Comparison of ENCODE assay signal across 21 cellular contexts in the genomic region with DNA sequence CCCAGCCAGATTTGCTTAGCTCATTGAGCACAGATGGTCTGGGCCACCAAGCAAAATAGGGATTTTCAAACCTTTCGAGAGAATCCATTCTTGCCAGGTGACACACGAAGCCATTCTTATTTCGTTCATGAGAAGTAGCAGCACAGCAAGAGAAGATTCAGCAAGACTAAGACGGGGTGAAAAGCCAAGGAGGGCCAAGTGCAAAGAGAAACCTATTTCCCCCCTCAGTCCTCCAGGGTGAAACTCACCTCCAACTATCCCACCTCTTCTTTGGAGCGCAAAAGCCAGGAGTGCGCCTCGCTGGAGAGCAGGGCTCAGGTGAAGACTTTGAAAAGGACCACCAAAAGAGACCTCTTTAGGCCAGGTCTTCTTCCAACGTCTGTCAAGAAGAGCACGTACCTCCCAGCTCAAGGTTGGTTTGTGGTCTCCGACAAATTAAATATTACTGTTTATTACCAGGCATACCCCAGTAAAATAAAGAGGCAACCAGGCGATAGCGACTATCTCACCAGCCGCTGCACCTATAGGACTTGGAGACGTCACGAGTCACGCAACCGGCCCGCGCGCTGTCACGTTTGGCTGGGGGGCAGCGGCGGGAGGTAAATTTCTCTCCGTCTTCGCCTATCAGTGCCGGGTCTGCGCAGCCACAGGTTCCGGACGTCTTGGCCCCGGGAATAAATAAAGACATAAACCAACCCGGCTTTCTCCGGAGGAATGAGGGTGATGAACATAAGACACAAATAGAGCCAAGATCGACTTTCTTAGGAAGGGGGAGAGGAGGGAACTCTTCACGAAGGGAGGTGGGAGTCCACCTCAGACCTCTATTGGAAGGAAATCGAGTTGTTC. TPM values are rescaled to one million over a fixed set of nuclear protein-coding genes. Genes with fewer than 3 reads are reported as not detected.
DNase-seq lines count a peak whose midpoint lies in the region; ATAC-seq, FAIRE-seq and TF ChIP-seq lines count a peak whose summit lies in the region.
"Had no signal": no experiment of that assay in that cellular context is flagged by ENCODE, and none has a peak within 500 bp of the region (broad histone marks: within the 10 kb centered on the region; RNA-seq: fewer than 3 reads in every experiment).

No MANE protein-coding gene starts in this region.

- H3K79me2 ChIP-seq in GM23248 (ENCODE audit: insufficient read depth): peaks cover 100% of the 10 kb centered on the region

- peak overlapping the region; percentile 95 for H3K9ac ChIP-seq in GM23248
- H3K9ac ChIP-seq: BLaER1 had no signal

- H3K9me3 ChIP-seq in GM23248 (ENCODE audit: low read depth) (no peaks in the 10 kb centered on the region), lung (ENCODE audit: control insufficient read depth in 2 of 2, insufficient read depth in 1 of 2, low read length in 1 of 2) (peaks cover 0 to 8% of the 10 kb centered on the region in 2 donors)
- H3K9me3 ChIP-seq: SJSA1 had no signal

- DNase-seq in AG10803 (ENCODE audit: low read depth): no peak
- peak; percentile 89 for DNase-seq in GM23248
- DNase-seq in fibroblast of mammary gland (ENCODE audit: low read depth): peak; percentile 64
- no peak for DNase-seq in lung (ENCODE audit: low spot score)
- DNase-seq in activated effector memory CD4-positive, alpha-beta T cell treated with Interleukin-2 at 50 U/mL for 16 hours: no peak
- no peak for DNase-seq in urothelium cell line (ENCODE audit: low spot score)
- DNase-seq in NCI-H69 (lab: John Stamatoyannopoulos, UW): no peak
- DNase-seq: activated CD4-positive, alpha-beta memory T cell treated with anti-CD3 and anti-CD28 coated beads, Interleukin-2, amount 10 ng/mL, durations not matched to agents 7 days and 5 days; Karpas-422; naive thymus-derived CD4-positive, alpha-beta T cell; NCI-H1417 treated with DMSO at 0.1 percent for 48 hours; NCI-H446 had no signal

- H3K4me1 ChIP-seq in GM23248 (ENCODE audit: insufficient read depth): peaks cover 25% of the 10 kb centered on the region
- H3K4me1 ChIP-seq in lung (ENCODE audit: control insufficient read depth in 2 of 2, insufficient read depth in 2 of 2, low read length in 2 of 2): peaks cover 0 to 8% of the 10 kb centered on the region in 2 donors
- H3K4me1 ChIP-seq: BLaER1, SJSA1 had no signal

- WGBS in GM23248 (ENCODE audit: low coverage in 1 of 2, low lambda C conversion rate in 2 of 2, missing lambda C conversion rate in 2 of 2), 2 experiments: 1% methylated on average over 35 of the region's 35 CpGs
- 4 to 9% methylated on average over 35 of the region's 35 CpGs for whole genome bisulfite sequencing in lung, 2 donors

- ATAC-seq in lung (ENCODE audit: insufficient read depth, low FRiP score): no peak
- ATAC-seq in HG03565 (IDR thresholded peaks at IDR 0.05; ENCODE audit: unreplicated experiment): no peak
- ATAC-seq: esophagus mucosa; naive thymus-derived CD4-positive, alpha-beta T cell had no signal

- no peaks in the 10 kb centered on the region for H4K20me1 ChIP-seq in GM23248 (ENCODE audit: insufficient read depth)

- H3K9me2 ChIP-seq in GM23248 (ENCODE audit: insufficient read depth): no peaks in the 10 kb centered on the region

- H3K27me3 ChIP-seq in GM23248 (replicated peaks; ENCODE audit: insufficient read depth): no peaks in the 10 kb centered on the region
- peaks cover 23% of the 10 kb centered on the region for H3K27me3 ChIP-seq in lung (ENCODE audit: control insufficient read depth, insufficient read depth)

- H3F3A ChIP-seq in GM23248 (ENCODE audit: insufficient read depth): peaks cover 35% of the 10 kb centered on the region; the same call in 1 of the 2 replicates

- TF ChIP-seq CTCF in AG10803 (conservative IDR thresholded peaks at IDR 0.05; ENCODE audit: low read length): no peak
- no peak for TF ChIP-seq CTCF in fibroblast of mammary gland (conservative IDR thresholded peaks at IDR 0.05; ENCODE audit: control insufficient read depth, insufficient read depth, low read depth, low read length)
- no peak for TF ChIP-seq CTCF in lung (IDR thresholded peaks at IDR 0.05; ENCODE audit: control extremely low read depth, extremely low read depth)

- no peak for FAIRE-seq in urothelium cell line (lab: Jason Lieb, UNC)
- FAIRE-seq: GM19239, TTC549 had no signal

- in situ Hi-C loops in GM23248 (cut with MboI): loop anchor here (10.0 kb wide), 1 partner anchor 67 kb away; no protein-coding TSS in a partner anchor

- peak overlapping the region; percentile 95 for H3K27ac ChIP-seq in GM23248
- H3K27ac ChIP-seq in lung (ENCODE audit: low read depth in 1 of 2, low read length in 1 of 2): peak overlapping the region; percentile 77 to 86
- H3K27ac ChIP-seq: BLaER1, SJSA1 had no signal

- H3K4me2 ChIP-seq in GM23248 (ENCODE audit: unreplicated experiment): peak overlapping the region; percentile 99
- H3K4me2 ChIP-seq: BLaER1 had no signal

- H3K4me3 ChIP-seq in AG10803 (ENCODE audit: low read length): peak overlapping the region; percentile 74
- H3K4me3 ChIP-seq in GM23248: peak overlapping the region; percentile 91
- H3K4me3 ChIP-seq in fibroblast of mammary gland (ENCODE audit: control insufficient read depth, low read depth, low read length): peak overlapping the region; percentile 65
- peak overlapping the region; percentile 6 for H3K4me3 ChIP-seq in lung
- H3K4me3 ChIP-seq: BLaER1, SJSA1 had no signal

- H3K36me3 ChIP-seq in GM23248 (ENCODE audit: low read depth) (no peaks in the 10 kb centered on the region), lung (ENCODE audit: control insufficient read depth in 2 of 2, insufficient read depth in 2 of 2, low read length in 2 of 2) (no peaks in the 10 kb centered on the region)
- H3K36me3 ChIP-seq: BLaER1, SJSA1 had no signal

- peak overlapping the region; percentile 57 for H2AFZ ChIP-seq in GM23248

RNA-seq across cellular contexts. Expression of gene TBX5, which starts 1.8 kb away (rescaled TPM):
- 23.9 and 30.0 TPM in 2 replicates for total RNA-seq in GM23248 (2014; rRNA removed; shearing (Covaris generic))
- polyA plus RNA-seq in GM23248 (2016; fragmentation: Nextera tagmentation; extraction: Ambion mirVana): 24.5 and 27.5 TPM in 2 replicates
- 10 to 100 TPM; 20.8 to 39.7 TPM for total RNA-seq in lung
- 1 to 10 TPM; 5.6 to 7.1 TPM for polyA plus RNA-seq in lung
- total RNA-seq: activated CD4-positive, alpha-beta memory T cell treated with anti-CD3 and anti-CD28 coated beads, Interleukin-2, amount 10 ng/mL, durations not matched to agents 7 days and 5 days; activated T-helper 2 cell treated with anti-CD3 and anti-CD28 coated beads, Interferon-gamma antibody, Interleukin-2, Interleukin-4, amounts not matched to agents 10 μg/mL and 5 μg/mL and 100 μg/mL, durations not matched to agents 14 hours and 24 hours and 36 hours; left lobe of liver; naive thymus-derived CD4-positive, alpha-beta T cell; progenitor cell of endocrine pancreas; SJSA1 had no signal
- polyA plus RNA-seq: naive thymus-derived CD4-positive, alpha-beta T cell had no signal

Comparison
In these comparisons a context has a peak if more than half of its experiments do, and no peak if none do; other contexts are left out.
1. DNase-seq: peak in GM23248 (single experiment) and fibroblast of mammary gland (single experiment); none in AG10803 (single experiment), lung (single experiment), activated effector memory CD4-positive, alpha-beta T cell treated with Interleukin-2 at 50 U/mL for 16 hours (single experiment), urothelium cell line (single experiment) and NCI-H69 (single experiment).
2. H3K4me3 ChIP-seq: peak in every context shown above with its lines; median percentile 91 in GM23248; 74 in AG10803; 65 in fibroblast of mammary gland; 6 in lung.